ENCODE assay signal across 1 cellular context in genomic region chr6:138403801-138404665, GRCh38.
TF ChIP-seq lines count a peak whose summit lies in the region.

TSS of gene HEBP2 (plus strand) at chr6:138404223. CDS start at chr6:138404496, 273 bp downstream.

TF ChIP-seq in HEK293, 187 proteins besides CTCF, POLR2A, EP300 and RAD21 (continued from another document and continues in another):
- TF ChIP-seq ZNF660 (tag by site-specific recombination; IDR thresholded peaks at IDR 0.05) (peak; percentile 61), ZNF184 (tag by site-specific recombination; IDR thresholded peaks at IDR 0.05) (no peak), ZNF580 (tag by site-specific recombination; IDR thresholded peaks at IDR 0.05) (0 out of 2 replicates have a peak, but pooled peaks have one; percentile 10), ZNF776 (tag by site-specific recombination; IDR thresholded peaks at IDR 0.05; ENCODE audit: borderline replicate concordance) (no peak), ZBTB11 (tag by site-specific recombination; conservative IDR thresholded peaks at IDR 0.05; ENCODE audit: low read depth) (peak; percentile 72; the same call in 1 of the 2 replicates), TRIM28 (IDR thresholded peaks at IDR 0.05; ENCODE audit: borderline replicate concordance, low read length) (no peak), GLIS1 (tag by site-specific recombination; IDR thresholded peaks at IDR 0.05) (peak; percentile 74), RBAK (tag by site-specific recombination; IDR thresholded peaks at IDR 0.05) (no peak), ZNF639 (tag by site-specific recombination; IDR thresholded peaks at IDR 0.05) (no peak), ZNF664 (tag by site-specific recombination; IDR thresholded peaks at IDR 0.05) (no peak), ZNF112 (tag by site-specific recombination; IDR thresholded peaks at IDR 0.05) (no peak), ZNF843 (tag by site-specific recombination; IDR thresholded peaks at IDR 0.05) (0 out of 2 replicates have a peak, but pooled peaks have one; percentile 54), OVOL3 (tag by site-specific recombination; IDR thresholded peaks at IDR 0.05) (no peak), GLI4 (tag by site-specific recombination; IDR thresholded peaks at IDR 0.05) (no peak), ZNF174 (tag by site-specific recombination; IDR thresholded peaks at IDR 0.05) (no peak), PRDM1 (tag by site-specific recombination; IDR thresholded peaks at IDR 0.05) (0 out of 2 replicates have a peak, but pooled peaks have one; percentile 7), ZBTB48 (tag by site-specific recombination; IDR thresholded peaks at IDR 0.05) (peak; percentile 81), ZNF768 (tag by site-specific recombination; IDR thresholded peaks at IDR 0.05) (no peak), ZNF24 (tag by site-specific recombination; IDR thresholded peaks at IDR 0.05) (0 out of 2 replicates have a peak, but pooled peaks have one; percentile 43), ZNF394 (tag by site-specific recombination; IDR thresholded peaks at IDR 0.05; ENCODE audit: borderline replicate concordance) (peak; percentile 26; the same call in 1 of the 2 replicates), ZNF354C (tag by site-specific recombination; IDR thresholded peaks at IDR 0.05; ENCODE audit: borderline replicate concordance, low read depth) (no peak), ZNF221 (tag by site-specific recombination; IDR thresholded peaks at IDR 0.05; ENCODE audit: borderline replicate concordance) (no peak), ZBTB10 (tag by site-specific recombination; IDR thresholded peaks at IDR 0.05) (peak; percentile 49), ZFP69B (tag by site-specific recombination; IDR thresholded peaks at IDR 0.05) (0 out of 2 replicates have a peak, but pooled peaks have one; percentile 38), GLI2 (tag by site-specific recombination; IDR thresholded peaks at IDR 0.05; ENCODE audit: borderline replicate concordance, low read depth) (no peak), ZNF341 (tag by site-specific recombination; IDR thresholded peaks at IDR 0.05; ENCODE audit: low read depth) (peak; percentile 73), ZNF48 (tag by site-specific recombination; IDR thresholded peaks at IDR 0.05) (no peak), REST (tag by site-specific recombination; IDR thresholded peaks at IDR 0.05) (peak; percentile 85), PATZ1 (tag by site-specific recombination; IDR thresholded peaks at IDR 0.05) (peak; percentile 88), ZNF155 (tag by site-specific recombination; IDR thresholded peaks at IDR 0.05) (no peak), ZNF10 (tag by site-specific recombination; IDR thresholded peaks at IDR 0.05) (no peak), ZNF324 (tag by site-specific recombination; IDR thresholded peaks at IDR 0.05) (no peak), GLIS2 (tag by site-specific recombination; IDR thresholded peaks at IDR 0.05) (peak; percentile 91), ZIC2 (tag by site-specific recombination; IDR thresholded peaks at IDR 0.05) (peak; percentile 91), SCRT2 (tag by site-specific recombination; IDR thresholded peaks at IDR 0.05) (peak; percentile 99), ZNF488 (tag by site-specific recombination; IDR thresholded peaks at IDR 0.05) (no peak), MYNN (tag by site-specific recombination; IDR thresholded peaks at IDR 0.05; ENCODE audit: borderline replicate concordance) (peak; percentile 36; the same call in 1 of the 2 replicates), ZNF626 (tag by site-specific recombination; IDR thresholded peaks at IDR 0.05) (peak; percentile 18; the same call in 1 of the 2 replicates), OSR2 (tag by site-specific recombination; IDR thresholded peaks at IDR 0.05) (peak; percentile 47; the same call in 1 of the 2 replicates), ZFP41 (tag by site-specific recombination; IDR thresholded peaks at IDR 0.05; ENCODE audit: borderline replicate concordance) (no peak), BCL6B (tag by site-specific recombination; IDR thresholded peaks at IDR 0.05) (no peak), KLF17 (tag by site-specific recombination; IDR thresholded peaks at IDR 0.05) (peak; percentile 40; the same call in 1 of the 2 replicates), ZNF747 (tag by site-specific recombination; IDR thresholded peaks at IDR 0.05) (no peak), YY1 (tag by site-specific recombination; IDR thresholded peaks at IDR 0.05) (peak; percentile 29; the same call in 1 of the 2 replicates), ZNF621 (tag by site-specific recombination; IDR thresholded peaks at IDR 0.05) (no peak), KLF10 (tag by site-specific recombination; IDR thresholded peaks at IDR 0.05) (peak; percentile 80)
